ENCODE assay signal across 26 cellular contexts in the genomic region with DNA sequence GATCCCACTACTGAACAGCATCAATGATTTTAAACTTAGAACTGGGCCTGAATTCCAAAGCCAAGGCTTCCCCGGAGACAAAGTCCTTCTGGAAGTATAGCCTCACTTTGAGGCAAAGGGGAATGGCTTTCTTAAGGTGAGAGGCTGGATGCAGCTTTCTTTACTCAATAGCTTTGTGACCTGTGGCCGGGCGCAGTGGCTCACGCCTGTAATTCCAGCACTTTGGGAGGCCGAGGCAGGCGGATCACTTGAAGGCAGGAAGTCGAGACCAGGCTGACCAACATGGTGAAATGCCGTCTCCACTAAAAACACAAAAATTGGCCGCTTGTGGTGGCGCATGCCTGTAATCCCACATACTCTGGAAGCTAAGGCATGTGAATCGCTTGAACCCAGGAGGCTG. TPM values are rescaled to one million over a fixed set of nuclear protein-coding genes. Genes with fewer than 3 reads are reported as not detected.
DNase-seq lines count a peak whose midpoint lies in the region; ATAC-seq and TF ChIP-seq lines count a peak whose summit lies in the region.
"Had no signal": no experiment of that assay in that cellular context is flagged by ENCODE, and none has a peak within 500 bp of the region (broad histone marks: within the 10 kb centered on the region; RNA-seq: fewer than 3 reads in every experiment).

No MANE protein-coding gene starts in this region.

- H3K9me2 ChIP-seq in GM23338 (ENCODE audit: insufficient read depth), result no peaks in the 10 kb centered on the region

- H3K36me3 ChIP-seq in GM23338 (ENCODE audit: insufficient read depth) (no peaks in the 10 kb centered on the region), smooth muscle cell (ENCODE audit: low read depth) (no peaks in the 10 kb centered on the region)
- H3K36me3 ChIP-seq: SJCRH30 had no signal

- H3K79me2 ChIP-seq in GM23338 (replicated peaks; ENCODE audit: insufficient read depth), result peaks cover 20% of the 10 kb centered on the region
- peaks cover 16% of the 10 kb centered on the region for H3K79me2 ChIP-seq in smooth muscle cell (ENCODE audit: low read depth)

- H2AFZ ChIP-seq in GM23338, result no peak overlapping the region
- H2AFZ ChIP-seq in smooth muscle cell (ENCODE audit: low read depth), result peak overlapping the region; percentile 38
- H2AFZ ChIP-seq: PC-9 had no signal

- TF ChIP-seq CTCF in GM23338 (conservative IDR thresholded peaks at IDR 0.05; ENCODE audit: low read depth in 2 of 2), result no peak
- TF ChIP-seq CTCF in brain (conservative IDR thresholded peaks at IDR 0.05), result no peak
- no peak for TF ChIP-seq CTCF in smooth muscle cell (IDR thresholded peaks at IDR 0.05; ENCODE audit: borderline replicate concordance, insufficient read depth, poor library complexity, severe bottlenecking)

- WGBS in smooth muscle cell (ENCODE audit: low lambda C conversion rate), result 84% methylated on average over 11 of the region's 11 CpGs

- peak overlapping the region; percentile 49; the same call in 1 of the 3 replicates for H3K4me3 Mint-ChIP-seq in GM23338
- H3K4me3 Mint-ChIP-seq in brain, result peak overlapping the region; percentile 61 to 89 (median 82)
- H3K4me3 Mint-ChIP-seq: CD8-positive, alpha-beta T cell had no signal

- H3K36me3 Mint-ChIP-seq in GM23338 (ENCODE audit: low read depth) (peaks cover 3% of the 10 kb centered on the region; the same call in 1 of the 3 replicates), brain (no peaks in the 10 kb centered on the region)
- H3K36me3 Mint-ChIP-seq: CD8-positive, alpha-beta T cell had no signal

- DNase-seq in GM23338 (ENCODE audit: low spot score) (no peak), islet precursor cell (peak; percentile 27), smooth muscle cell (lab: John Stamatoyannopoulos, UW; ENCODE audit: unreplicated experiment) (no peak), amygdala (lab: John Stamatoyannopoulos, UW) (no peak), KBM-7 (no peak), NOMO-1 treated with DMSO at 0.1 percent for 48 hours (lab: John Stamatoyannopoulos, UW; ENCODE audit: unreplicated experiment) (no peak)
- DNase-seq: Caco-2; CD8-positive, alpha-beta T cell; GDM1; Kasumi-1; NCI-H1092 treated with DMSO at 0.1 percent for 48 hours; NCI-H1436; NCI-H187; NCI-H2081 treated with DMSO at 0.1 percent for 48 hours; NCI-H2171; NCI-H524; NCI-H748 treated with DMSO at 0.1 percent for 48 hours; PC-9; SJCRH30 had no signal

- ATAC-seq in GM23338, result no peak
- ATAC-seq: A549; CD8-positive, alpha-beta T cell; GM12878; HepG2; Right ventricle myocardium inferior; SK-N-SH treated with all-trans-retinoic acid at 6 μM for 48 hours had no signal

- H3K27ac ChIP-seq in GM23338 (ENCODE audit: low read depth), result no peak overlapping the region
- H3K27ac ChIP-seq in smooth muscle cell (ENCODE audit: low read depth), result no peak overlapping the region
- H3K27ac ChIP-seq: A549, C4-2B, PC-9, SJCRH30 had no signal

- H3F3A ChIP-seq in GM23338 (replicated peaks; ENCODE audit: low read depth) (peaks cover 10% of the 10 kb centered on the region; the same call in 1 of the 2 replicates), smooth muscle cell (ENCODE audit: low read depth) (peaks cover 5% of the 10 kb centered on the region)

- H3K27me3 Mint-ChIP-seq in GM23338 (ENCODE audit: insufficient read depth, low read depth, poor library complexity) (peaks cover 16% of the 10 kb centered on the region), brain (peaks cover 9% of the 10 kb centered on the region)

- H3K4me3 ChIP-seq in GM23338 (peak overlapping the region; percentile 51; the same call in 1 of the 2 replicates), smooth muscle cell (no peak overlapping the region)
- H3K4me3 ChIP-seq: A549, GM12878, PC-9, SJCRH30 had no signal

- H3K9me3 ChIP-seq in smooth muscle cell (replicated peaks; ENCODE audit: low read depth), result no peaks in the 10 kb centered on the region
- H3K9me3 ChIP-seq: A549, Caco-2, SJCRH30 had no signal

- H4K20me1 ChIP-seq in GM23338 (replicated peaks; ENCODE audit: insufficient read depth) (no peaks in the 10 kb centered on the region), smooth muscle cell (ENCODE audit: low read depth) (peaks cover 16% of the 10 kb centered on the region)

- H3K27ac Mint-ChIP-seq in GM23338 (no peak overlapping the region), brain (peak overlapping the region in 4 of 5 experiments; percentile 39 to 86 (median 74))
- H3K27ac Mint-ChIP-seq: CD8-positive, alpha-beta T cell had no signal

- H3K27me3 ChIP-seq in GM23338 (ENCODE audit: insufficient read depth) (no peaks in the 10 kb centered on the region), smooth muscle cell (ENCODE audit: low read depth) (no peaks in the 10 kb centered on the region)
- H3K27me3 ChIP-seq: SJCRH30 had no signal

- H3K4me1 ChIP-seq in GM23338 (ENCODE audit: insufficient read depth), result peaks cover 30% of the 10 kb centered on the region
- H3K4me1 ChIP-seq in smooth muscle cell (ENCODE audit: low read depth), result peaks cover 19% of the 10 kb centered on the region
- H3K4me1 ChIP-seq: SJCRH30 had no signal

- in situ Hi-C loops in KBM-7 (cut with MboI; ENCODE audit: low pct_unique_long_range_greater_than_20kb, low sequenced_read_pairs), result no loop called here

- H3K9ac ChIP-seq in smooth muscle cell (ENCODE audit: low read depth), result no peak overlapping the region

- H3K4me1 Mint-ChIP-seq in GM23338 (peaks cover 32% of the 10 kb centered on the region), brain (peaks cover 36% of the 10 kb centered on the region)

- no peaks in the 10 kb centered on the region; the same call in 2 of the 3 replicates for H3K9me3 Mint-ChIP-seq in GM23338
- peaks cover 0 to 4% (median 0%) of the 10 kb centered on the region in 5 experiments for H3K9me3 Mint-ChIP-seq in brain
- H3K9me3 Mint-ChIP-seq: CD8-positive, alpha-beta T cell had no signal

- H3K4me2 ChIP-seq in GM23338, result peak overlapping the region; percentile 73; the same call in 1 of the 2 replicates
- H3K4me2 ChIP-seq in smooth muscle cell, result peak overlapping the region; percentile 16
- H3K4me2 ChIP-seq: A549, PC-9 had no signal

TF ChIP-seq in GM23338, 12 proteins besides CTCF, POLR2A, EP300 and RAD21 (continues in another document):
- no peak for TF ChIP-seq ZNF114 (CRISPR knock-in tag; IDR thresholded peaks at IDR 0.05)
- no peak for TF ChIP-seq POLR2AphosphoS5 (IDR thresholded peaks at IDR 0.05; ENCODE audit: low read depth)
- TF ChIP-seq, protein P1, sequence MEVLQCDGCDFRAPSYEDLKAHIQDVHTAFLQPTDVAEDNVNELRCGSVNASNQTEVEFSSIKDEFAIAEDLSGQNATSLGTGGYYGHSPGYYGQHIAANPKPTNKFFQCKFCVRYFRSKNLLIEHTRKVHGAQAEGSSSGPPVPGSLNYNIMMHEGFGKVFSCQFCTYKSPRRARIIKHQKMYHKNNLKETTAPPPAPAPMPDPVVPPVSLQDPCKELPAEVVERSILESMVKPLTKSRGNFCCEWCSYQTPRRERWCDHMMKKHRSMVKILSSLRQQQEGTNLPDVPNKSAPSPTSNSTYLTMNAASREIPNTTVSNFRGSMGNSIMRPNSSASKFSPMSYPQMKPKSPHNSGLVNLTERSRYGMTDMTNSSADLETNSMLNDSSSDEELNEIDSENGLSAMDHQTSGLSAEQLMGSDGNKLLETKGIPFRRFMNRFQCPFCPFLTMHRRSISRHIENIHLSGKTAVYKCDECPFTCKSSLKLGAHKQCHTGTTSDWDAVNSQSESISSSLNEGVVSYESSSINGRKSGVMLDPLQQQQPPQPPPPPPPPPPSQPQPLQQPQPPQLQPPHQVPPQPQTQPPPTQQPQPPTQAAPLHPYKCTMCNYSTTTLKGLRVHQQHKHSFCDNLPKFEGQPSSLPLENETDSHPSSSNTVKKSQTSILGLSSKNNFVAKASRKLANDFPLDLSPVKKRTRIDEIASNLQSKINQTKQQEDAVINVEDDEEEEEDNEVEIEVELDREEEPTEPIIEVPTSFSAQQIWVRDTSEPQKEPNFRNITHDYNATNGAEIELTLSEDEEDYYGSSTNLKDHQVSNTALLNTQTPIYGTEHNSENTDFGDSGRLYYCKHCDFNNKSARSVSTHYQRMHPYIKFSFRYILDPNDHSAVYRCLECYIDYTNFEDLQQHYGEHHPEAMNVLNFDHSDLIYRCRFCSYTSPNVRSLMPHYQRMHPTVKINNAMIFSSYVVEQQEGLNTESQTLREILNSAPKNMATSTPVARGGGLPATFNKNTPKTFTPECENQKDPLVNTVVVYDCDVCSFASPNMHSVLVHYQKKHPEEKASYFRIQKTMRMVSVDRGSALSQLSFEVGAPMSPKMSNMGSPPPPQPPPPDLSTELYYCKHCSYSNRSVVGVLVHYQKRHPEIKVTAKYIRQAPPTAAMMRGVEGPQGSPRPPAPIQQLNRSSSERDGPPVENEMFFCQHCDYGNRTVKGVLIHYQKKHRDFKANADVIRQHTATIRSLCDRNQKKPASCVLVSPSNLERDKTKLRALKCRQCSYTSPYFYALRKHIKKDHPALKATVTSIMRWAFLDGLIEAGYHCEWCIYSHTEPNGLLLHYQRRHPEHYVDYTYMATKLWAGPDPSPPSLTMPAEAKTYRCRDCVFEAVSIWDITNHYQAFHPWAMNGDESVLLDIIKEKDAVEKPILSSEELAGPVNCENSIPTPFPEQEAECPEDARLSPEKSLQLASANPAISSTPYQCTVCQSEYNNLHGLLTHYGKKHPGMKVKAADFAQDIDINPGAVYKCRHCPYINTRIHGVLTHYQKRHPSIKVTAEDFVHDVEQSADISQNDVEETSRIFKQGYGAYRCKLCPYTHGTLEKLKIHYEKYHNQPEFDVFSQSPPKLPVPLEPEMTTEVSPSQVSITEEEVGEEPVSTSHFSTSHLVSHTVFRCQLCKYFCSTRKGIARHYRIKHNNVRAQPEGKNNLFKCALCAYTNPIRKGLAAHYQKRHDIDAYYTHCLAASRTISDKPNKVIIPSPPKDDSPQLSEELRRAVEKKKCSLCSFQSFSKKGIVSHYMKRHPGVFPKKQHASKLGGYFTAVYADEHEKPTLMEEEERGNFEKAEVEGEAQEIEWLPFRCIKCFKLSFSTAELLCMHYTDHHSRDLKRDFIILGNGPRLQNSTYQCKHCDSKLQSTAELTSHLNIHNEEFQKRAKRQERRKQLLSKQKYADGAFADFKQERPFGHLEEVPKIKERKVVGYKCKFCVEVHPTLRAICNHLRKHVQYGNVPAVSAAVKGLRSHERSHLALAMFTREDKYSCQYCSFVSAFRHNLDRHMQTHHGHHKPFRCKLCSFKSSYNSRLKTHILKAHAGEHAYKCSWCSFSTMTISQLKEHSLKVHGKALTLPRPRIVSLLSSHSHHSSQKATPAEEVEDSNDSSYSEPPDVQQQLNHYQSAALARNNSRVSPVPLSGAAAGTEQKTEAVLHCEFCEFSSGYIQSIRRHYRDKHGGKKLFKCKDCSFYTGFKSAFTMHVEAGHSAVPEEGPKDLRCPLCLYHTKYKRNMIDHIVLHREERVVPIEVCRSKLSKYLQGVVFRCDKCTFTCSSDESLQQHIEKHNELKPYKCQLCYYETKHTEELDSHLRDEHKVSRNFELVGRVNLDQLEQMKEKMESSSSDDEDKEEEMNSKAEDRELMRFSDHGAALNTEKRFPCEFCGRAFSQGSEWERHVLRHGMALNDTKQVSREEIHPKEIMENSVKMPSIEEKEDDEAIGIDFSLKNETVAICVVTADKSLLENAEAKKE (CRISPR knock-in tag; IDR thresholded peaks at IDR 0.05), result no peak

RNA-seq across cellular contexts. Expression of a gene that starts 3.2 kb away (rescaled TPM):
- total RNA-seq in GM23338 (2014; rRNA removed; shearing (Covaris generic)), result 82.5 and 106 TPM in 2 replicates
- polyA plus RNA-seq in GM23338 (2016; fragmentation: Nextera tagmentation; extraction: Ambion mirVana), result 31.1 and 32.3 TPM in 2 replicates
- polyA plus RNA-seq in brain (ENCODE audit: insufficient read depth, low read depth, low replicate concordance), result 88.5 TPM
- total RNA-seq in smooth muscle cell, result 85.9 and 115 TPM in 2 replicates
- 82.7 and 103 TPM in 2 replicates for polyA plus RNA-seq in smooth muscle cell
- total RNA-seq: PC-9 had no signal
